ENCODE assay signal across 1 cellular context in the genomic region with DNA sequence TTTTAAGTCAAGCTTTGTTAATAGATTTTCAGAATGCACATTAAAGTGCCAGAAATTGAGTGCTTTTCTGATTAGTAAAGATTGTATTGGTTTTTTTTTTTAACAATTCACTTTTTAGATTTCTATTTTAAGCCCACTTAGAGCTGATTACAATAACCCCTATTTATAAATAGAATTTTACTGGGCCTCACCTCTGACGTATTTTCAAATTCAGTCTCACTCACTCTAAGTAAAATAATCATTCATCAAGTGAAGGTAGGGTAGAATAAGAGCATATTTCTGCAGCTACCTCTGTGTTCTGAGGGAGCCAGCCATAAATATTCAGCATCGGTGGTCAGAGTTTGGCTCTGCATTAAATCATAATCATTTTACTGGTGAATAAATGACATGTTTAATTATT.
TF ChIP-seq lines count a peak whose summit lies in the region.

No MANE protein-coding gene starts in this region.

TF ChIP-seq in GM23338, 12 proteins besides CTCF, POLR2A, EP300 and RAD21 (continued from another document):
- TF ChIP-seq, protein P1, sequence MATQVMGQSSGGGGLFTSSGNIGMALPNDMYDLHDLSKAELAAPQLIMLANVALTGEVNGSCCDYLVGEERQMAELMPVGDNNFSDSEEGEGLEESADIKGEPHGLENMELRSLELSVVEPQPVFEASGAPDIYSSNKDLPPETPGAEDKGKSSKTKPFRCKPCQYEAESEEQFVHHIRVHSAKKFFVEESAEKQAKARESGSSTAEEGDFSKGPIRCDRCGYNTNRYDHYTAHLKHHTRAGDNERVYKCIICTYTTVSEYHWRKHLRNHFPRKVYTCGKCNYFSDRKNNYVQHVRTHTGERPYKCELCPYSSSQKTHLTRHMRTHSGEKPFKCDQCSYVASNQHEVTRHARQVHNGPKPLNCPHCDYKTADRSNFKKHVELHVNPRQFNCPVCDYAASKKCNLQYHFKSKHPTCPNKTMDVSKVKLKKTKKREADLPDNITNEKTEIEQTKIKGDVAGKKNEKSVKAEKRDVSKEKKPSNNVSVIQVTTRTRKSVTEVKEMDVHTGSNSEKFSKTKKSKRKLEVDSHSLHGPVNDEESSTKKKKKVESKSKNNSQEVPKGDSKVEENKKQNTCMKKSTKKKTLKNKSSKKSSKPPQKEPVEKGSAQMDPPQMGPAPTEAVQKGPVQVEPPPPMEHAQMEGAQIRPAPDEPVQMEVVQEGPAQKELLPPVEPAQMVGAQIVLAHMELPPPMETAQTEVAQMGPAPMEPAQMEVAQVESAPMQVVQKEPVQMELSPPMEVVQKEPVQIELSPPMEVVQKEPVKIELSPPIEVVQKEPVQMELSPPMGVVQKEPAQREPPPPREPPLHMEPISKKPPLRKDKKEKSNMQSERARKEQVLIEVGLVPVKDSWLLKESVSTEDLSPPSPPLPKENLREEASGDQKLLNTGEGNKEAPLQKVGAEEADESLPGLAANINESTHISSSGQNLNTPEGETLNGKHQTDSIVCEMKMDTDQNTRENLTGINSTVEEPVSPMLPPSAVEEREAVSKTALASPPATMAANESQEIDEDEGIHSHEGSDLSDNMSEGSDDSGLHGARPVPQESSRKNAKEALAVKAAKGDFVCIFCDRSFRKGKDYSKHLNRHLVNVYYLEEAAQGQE (IDR thresholded peaks at IDR 0.05; ENCODE audit: unreplicated experiment), result no peak
- TF ChIP-seq POLR2AphosphoS5 (IDR thresholded peaks at IDR 0.05; ENCODE audit: low read depth) (no peak), ZNF331 (CRISPR knock-in tag; IDR thresholded peaks at IDR 0.05; ENCODE audit: low read depth) (no peak), NANOG (IDR thresholded peaks at IDR 0.05; ENCODE audit: borderline replicate concordance) (no peak), JUNB (IDR thresholded peaks at IDR 0.05; ENCODE audit: unreplicated experiment) (no peak), EZH2phosphoT487 (IDR thresholded peaks at IDR 0.05; ENCODE audit: unreplicated experiment) (no peak)
- TF ChIP-seq, protein P2, sequence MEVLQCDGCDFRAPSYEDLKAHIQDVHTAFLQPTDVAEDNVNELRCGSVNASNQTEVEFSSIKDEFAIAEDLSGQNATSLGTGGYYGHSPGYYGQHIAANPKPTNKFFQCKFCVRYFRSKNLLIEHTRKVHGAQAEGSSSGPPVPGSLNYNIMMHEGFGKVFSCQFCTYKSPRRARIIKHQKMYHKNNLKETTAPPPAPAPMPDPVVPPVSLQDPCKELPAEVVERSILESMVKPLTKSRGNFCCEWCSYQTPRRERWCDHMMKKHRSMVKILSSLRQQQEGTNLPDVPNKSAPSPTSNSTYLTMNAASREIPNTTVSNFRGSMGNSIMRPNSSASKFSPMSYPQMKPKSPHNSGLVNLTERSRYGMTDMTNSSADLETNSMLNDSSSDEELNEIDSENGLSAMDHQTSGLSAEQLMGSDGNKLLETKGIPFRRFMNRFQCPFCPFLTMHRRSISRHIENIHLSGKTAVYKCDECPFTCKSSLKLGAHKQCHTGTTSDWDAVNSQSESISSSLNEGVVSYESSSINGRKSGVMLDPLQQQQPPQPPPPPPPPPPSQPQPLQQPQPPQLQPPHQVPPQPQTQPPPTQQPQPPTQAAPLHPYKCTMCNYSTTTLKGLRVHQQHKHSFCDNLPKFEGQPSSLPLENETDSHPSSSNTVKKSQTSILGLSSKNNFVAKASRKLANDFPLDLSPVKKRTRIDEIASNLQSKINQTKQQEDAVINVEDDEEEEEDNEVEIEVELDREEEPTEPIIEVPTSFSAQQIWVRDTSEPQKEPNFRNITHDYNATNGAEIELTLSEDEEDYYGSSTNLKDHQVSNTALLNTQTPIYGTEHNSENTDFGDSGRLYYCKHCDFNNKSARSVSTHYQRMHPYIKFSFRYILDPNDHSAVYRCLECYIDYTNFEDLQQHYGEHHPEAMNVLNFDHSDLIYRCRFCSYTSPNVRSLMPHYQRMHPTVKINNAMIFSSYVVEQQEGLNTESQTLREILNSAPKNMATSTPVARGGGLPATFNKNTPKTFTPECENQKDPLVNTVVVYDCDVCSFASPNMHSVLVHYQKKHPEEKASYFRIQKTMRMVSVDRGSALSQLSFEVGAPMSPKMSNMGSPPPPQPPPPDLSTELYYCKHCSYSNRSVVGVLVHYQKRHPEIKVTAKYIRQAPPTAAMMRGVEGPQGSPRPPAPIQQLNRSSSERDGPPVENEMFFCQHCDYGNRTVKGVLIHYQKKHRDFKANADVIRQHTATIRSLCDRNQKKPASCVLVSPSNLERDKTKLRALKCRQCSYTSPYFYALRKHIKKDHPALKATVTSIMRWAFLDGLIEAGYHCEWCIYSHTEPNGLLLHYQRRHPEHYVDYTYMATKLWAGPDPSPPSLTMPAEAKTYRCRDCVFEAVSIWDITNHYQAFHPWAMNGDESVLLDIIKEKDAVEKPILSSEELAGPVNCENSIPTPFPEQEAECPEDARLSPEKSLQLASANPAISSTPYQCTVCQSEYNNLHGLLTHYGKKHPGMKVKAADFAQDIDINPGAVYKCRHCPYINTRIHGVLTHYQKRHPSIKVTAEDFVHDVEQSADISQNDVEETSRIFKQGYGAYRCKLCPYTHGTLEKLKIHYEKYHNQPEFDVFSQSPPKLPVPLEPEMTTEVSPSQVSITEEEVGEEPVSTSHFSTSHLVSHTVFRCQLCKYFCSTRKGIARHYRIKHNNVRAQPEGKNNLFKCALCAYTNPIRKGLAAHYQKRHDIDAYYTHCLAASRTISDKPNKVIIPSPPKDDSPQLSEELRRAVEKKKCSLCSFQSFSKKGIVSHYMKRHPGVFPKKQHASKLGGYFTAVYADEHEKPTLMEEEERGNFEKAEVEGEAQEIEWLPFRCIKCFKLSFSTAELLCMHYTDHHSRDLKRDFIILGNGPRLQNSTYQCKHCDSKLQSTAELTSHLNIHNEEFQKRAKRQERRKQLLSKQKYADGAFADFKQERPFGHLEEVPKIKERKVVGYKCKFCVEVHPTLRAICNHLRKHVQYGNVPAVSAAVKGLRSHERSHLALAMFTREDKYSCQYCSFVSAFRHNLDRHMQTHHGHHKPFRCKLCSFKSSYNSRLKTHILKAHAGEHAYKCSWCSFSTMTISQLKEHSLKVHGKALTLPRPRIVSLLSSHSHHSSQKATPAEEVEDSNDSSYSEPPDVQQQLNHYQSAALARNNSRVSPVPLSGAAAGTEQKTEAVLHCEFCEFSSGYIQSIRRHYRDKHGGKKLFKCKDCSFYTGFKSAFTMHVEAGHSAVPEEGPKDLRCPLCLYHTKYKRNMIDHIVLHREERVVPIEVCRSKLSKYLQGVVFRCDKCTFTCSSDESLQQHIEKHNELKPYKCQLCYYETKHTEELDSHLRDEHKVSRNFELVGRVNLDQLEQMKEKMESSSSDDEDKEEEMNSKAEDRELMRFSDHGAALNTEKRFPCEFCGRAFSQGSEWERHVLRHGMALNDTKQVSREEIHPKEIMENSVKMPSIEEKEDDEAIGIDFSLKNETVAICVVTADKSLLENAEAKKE (CRISPR knock-in tag; IDR thresholded peaks at IDR 0.05), result no peak
- TF ChIP-seq, protein P3, sequence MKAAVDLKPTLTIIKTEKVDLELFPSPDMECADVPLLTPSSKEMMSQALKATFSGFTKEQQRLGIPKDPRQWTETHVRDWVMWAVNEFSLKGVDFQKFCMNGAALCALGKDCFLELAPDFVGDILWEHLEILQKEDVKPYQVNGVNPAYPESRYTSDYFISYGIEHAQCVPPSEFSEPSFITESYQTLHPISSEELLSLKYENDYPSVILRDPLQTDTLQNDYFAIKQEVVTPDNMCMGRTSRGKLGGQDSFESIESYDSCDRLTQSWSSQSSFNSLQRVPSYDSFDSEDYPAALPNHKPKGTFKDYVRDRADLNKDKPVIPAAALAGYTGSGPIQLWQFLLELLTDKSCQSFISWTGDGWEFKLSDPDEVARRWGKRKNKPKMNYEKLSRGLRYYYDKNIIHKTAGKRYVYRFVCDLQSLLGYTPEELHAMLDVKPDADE (IDR thresholded peaks at IDR 0.05), result no peak
